ENCODE assay signal across 8 cellular contexts in genomic region chr1:161165742-161166668, GRCh38. TPM values are rescaled to one million over a fixed set of nuclear protein-coding genes. Genes with fewer than 3 reads are reported as not detected.
A peak's percentile ranks its signal among the peaks of the same experiment; 100 is the strongest.
DNase-seq lines count a peak whose midpoint lies in the region; ATAC-seq and TF ChIP-seq lines count a peak whose summit lies in the region.

Gene PPOX, plus strand, starts transcription at chr1:161166426. Its CDS starts 422 bp downstream, at chr1:161166848.

- H3K9ac ChIP-seq in liver (ENCODE audit: low read depth in 1 of 2, low read length in 2 of 2): peak within 1 kb of the TSS; percentile 74 to 84

- intact Hi-C loops in CD4-positive, alpha-beta T cell (cut with DNase I, micrococcal nuclease): loop anchor here (2.0 to 5.0 kb wide), 2 partner anchors 19 to 34 kb away; partner anchors contain the start of gene DEDD (in 2 of the 2)

- peak in 1 of 2 donors; percentile 53 for TF ChIP-seq RAD21 in liver (IDR thresholded peaks at IDR 0.05)

- TF ChIP-seq CTCF in CD4-positive, alpha-beta T cell (IDR thresholded peaks at IDR 0.05): peak; percentile 61
- TF ChIP-seq CTCF in liver (IDR thresholded peaks at IDR 0.05; ENCODE audit: low read depth, low read length, missing input control): peak; percentile 26

- H3K27ac ChIP-seq in CD4-positive, alpha-beta T cell (ENCODE audit: low read depth, low read length): peak within 1 kb of the TSS; percentile 85
- peak within 1 kb of the TSS; percentile 59 to 79 for H3K27ac ChIP-seq in liver (ENCODE audit: low read depth in 1 of 2, low read length in 2 of 2)

- H3K4me3 ChIP-seq in liver (ENCODE audit: low read depth in 1 of 3, low read length in 3 of 3): peak within 1 kb of the TSS; percentile 67 to 86 (median 82)

- under 1% methylated on average over 54 of the region's 54 CpGs for WGBS in liver

- POLR2A ChIA-PET in CD4-positive, alpha-beta T cell (lab: Charles Lee): interaction anchor here (0.6 to 3.6 kb wide), 24 partner anchors 8 to 233 kb away, joined by 3 to 58 read pairs (median 8); partner anchors contain the start of genes ARHGAP30, B4GALT3, DEDD and F11R

- H3K36me3 Mint-ChIP-seq in CD4-positive, alpha-beta T cell (ENCODE audit: low read depth): peaks cover 70% of the 10 kb centered on the region

- H3K27me3 Mint-ChIP-seq in CD4-positive, alpha-beta T cell: no peaks in the 10 kb centered on the region

- H3K4me1 ChIP-seq in liver (ENCODE audit: control insufficient read depth in 4 of 4, insufficient read depth in 4 of 4, low read length in 3 of 4): peaks cover 4 to 30% (median 21%) of the 10 kb centered on the region in 4 donors

- peak; percentile 90 for ATAC-seq in CD4-positive, alpha-beta T cell (ENCODE audit: poor library complexity)
- ATAC-seq in GM19397 (IDR thresholded peaks at IDR 0.05; ENCODE audit: unreplicated experiment) (peak; percentile 93), HG03571 (IDR thresholded peaks at IDR 0.05; ENCODE audit: unreplicated experiment) (peak; percentile 91)

- DNase-seq in CD4-positive, alpha-beta T cell: peak; percentile 85 to 91 (median 87)
- DNase-seq in NCI-H774 (lab: John Stamatoyannopoulos, UW) (peak; percentile 97), dermis microvascular lymphatic vessel endothelial cell (ENCODE audit: low read depth in 2 of 2) (peak; percentile 98 to 99)
- DNase-seq in activated CD4-positive, alpha-beta T cell treated with anti-CD3 and anti-CD28 coated beads, Interleukin-2, amount 50 U/mL, for 4 hours: peak; percentile 85 to 88
- DNase-seq in stimulated activated CD4-positive, alpha-beta T cell treated with anti-CD3 and anti-CD28 coated beads, Interleukin-4, amount 100 ng/mL, for 24 hours: peak; percentile 94

- peak within 1 kb of the TSS; percentile 98 for H3K27ac Mint-ChIP-seq in CD4-positive, alpha-beta T cell

- peak within 1 kb of the TSS; percentile 93 for H3K4me3 Mint-ChIP-seq in CD4-positive, alpha-beta T cell

- H3K27me3 ChIP-seq in CD4-positive, alpha-beta T cell (ENCODE audit: control insufficient read depth, insufficient read depth, low read length): no peaks in the 10 kb centered on the region
- H3K27me3 ChIP-seq in liver (ENCODE audit: control insufficient read depth in 4 of 4, insufficient read depth in 4 of 4, low read length in 3 of 4): no peaks in the 10 kb centered on the region

- H3K4me1 Mint-ChIP-seq in CD4-positive, alpha-beta T cell (ENCODE audit: low read depth): peaks cover 66% of the 10 kb centered on the region

- H3K9me3 Mint-ChIP-seq in CD4-positive, alpha-beta T cell: no peaks in the 10 kb centered on the region

- peaks cover 0 to 31% (median 12%) of the 10 kb centered on the region in 4 donors for H3K36me3 ChIP-seq in liver (ENCODE audit: control insufficient read depth in 4 of 4, insufficient read depth in 3 of 4, low read depth in 1 of 4, low read length in 3 of 4)

- H3K9me3 ChIP-seq in CD4-positive, alpha-beta T cell (ENCODE audit: control insufficient read depth, low read length): no peaks in the 10 kb centered on the region
- H3K9me3 ChIP-seq in liver (ENCODE audit: control insufficient read depth in 4 of 4, low read length in 3 of 4): no peaks in the 10 kb centered on the region

- CTCF ChIA-PET in CD4-positive, alpha-beta T cell (lab: Charles Lee): interaction anchor here (0.6 to 4.3 kb wide), 25 partner anchors 9 to 202 kb away, joined by 3 to 28 read pairs (median 5); partner anchors contain the start of genes APOA2, B4GALT3, CFAP126 and DEDD

TF ChIP-seq in liver, 16 proteins besides CTCF, POLR2A, EP300 and RAD21:
- TF ChIP-seq JUND (IDR thresholded peaks at IDR 0.05): no peak
- TF ChIP-seq EGR1 (IDR thresholded peaks at IDR 0.05; ENCODE audit: low read depth in 2 of 2): peak in 1 of 2 donors; percentile 62
- peak; percentile 63 for TF ChIP-seq NR2F2 (IDR thresholded peaks at IDR 0.05)
- no peak for TF ChIP-seq FOXA2 (IDR thresholded peaks at IDR 0.05)
- TF ChIP-seq ATF3 (IDR thresholded peaks at IDR 0.05): no peak
- peak; percentile 88 for TF ChIP-seq SP1 (IDR thresholded peaks at IDR 0.05)
- TF ChIP-seq REST (IDR thresholded peaks at IDR 0.05): peak; percentile 54
- peak; percentile 98 for TF ChIP-seq ZBTB33 (IDR thresholded peaks at IDR 0.05)
- peak; percentile 59 to 63 for TF ChIP-seq RXRA (IDR thresholded peaks at IDR 0.05)
- TF ChIP-seq MAX (IDR thresholded peaks at IDR 0.05): peak; percentile 96
- TF ChIP-seq FOXA1 (IDR thresholded peaks at IDR 0.05): no peak
- peak in 1 of 2 donors; percentile 76 for TF ChIP-seq GABPA (IDR thresholded peaks at IDR 0.05 in 1 of 2, conservative IDR thresholded peaks at IDR 0.05 in 1 of 2)
- TF ChIP-seq TAF1 (conservative IDR thresholded peaks at IDR 0.05): peak; percentile 45
- TF ChIP-seq YY1 (IDR thresholded peaks at IDR 0.05): peak; percentile 93
- no peak for TF ChIP-seq HNF4G (IDR thresholded peaks at IDR 0.05)
- peak; percentile 23 to 39 for TF ChIP-seq HNF4A (conservative IDR thresholded peaks at IDR 0.05)

RNA-seq across cellular contexts. Expression of gene PPOX, which starts in this region (rescaled TPM):
- total RNA-seq in CD4-positive, alpha-beta T cell: 10 to 100 TPM; 28.6 to 31.5 TPM
- 13.0 and 18.3 TPM in 2 replicates for total RNA-seq in dermis microvascular lymphatic vessel endothelial cell
- total RNA-seq in liver: 100 to 1,000 TPM in 1 of 2 donors, 1 to 10 TPM in 1; 6.2 to 106 TPM
- polyA plus RNA-seq in liver: 1 to 10 TPM; 6.2 to 9.6 TPM

Comparison
In these comparisons a context has a peak if more than half of its experiments do, and no peak if none do; other contexts are left out.
1. Peak in every context shown above with its lines: DNase-seq, ATAC-seq, H3K4me3 ChIP-seq and H3K27ac ChIP-seq.